Comparison of ENCODE assay signal across 29 cellular contexts in genomic region chr10:27784272-27784671, GRCh38. TPM values are rescaled to one million over a fixed set of nuclear protein-coding genes. Genes with fewer than 3 reads are reported as not detected.
"Had no signal": no experiment of that assay in that cellular context is flagged by ENCODE, and none has a peak within 500 bp of the region (broad histone marks: within the 10 kb centered on the region; RNA-seq: fewer than 3 reads in every experiment).

No MANE protein-coding gene starts in this region.

- H3K27ac Mint-ChIP-seq: activated B cell treated with CpG ODN at 0.5 μM for 24 hours; activated CD4-positive, alpha-beta memory T cell treated with anti-CD3 and anti-CD28 coated beads for 36 hours; activated CD4-positive, alpha-beta T cell treated with anti-CD3 and anti-CD28 coated beads, Interleukin-2, amount 10 ng/mL, durations not matched to agents 24 days and 14 days; activated CD8-positive, alpha-beta T cell treated with anti-CD3 and anti-CD28 coated beads for 36 hours; activated naive CD4-positive, alpha-beta T cell treated with anti-CD3 and anti-CD28 coated beads for 36 hours; activated naive CD4-positive, alpha-beta T cell treated with anti-CD3 and anti-CD28 coated beads, Interleukin-2, amount 50 U/mL, for 72 hours; activated naive CD8-positive, alpha-beta T cell treated with anti-CD3 and anti-CD28 coated beads for 36 hours; activated T-cell treated with anti-CD3 and anti-CD28 coated beads, Interleukin-2, amount 50 U/mL, for 72 hours; activated T-helper 1 cell treated with anti-CD3 and anti-CD28 coated beads, Interleukin-12 subunit alpha, Interleukin-12 subunit beta, Interleukin-2, Interleukin-4 antibody, amounts not matched to agents 30 ng/mL and 10 ng/mL and 1 ng/mL, durations not matched to agents 14 hours and 24 hours and 36 hours; activated T-helper 17 cell treated with anti-CD3 and anti-CD28 coated beads, Interleukin-2, amount 50 U/mL, for 72 hours; T-helper 1 cell treated with Interleukin-12 subunit alpha and Interleukin-12 subunit beta and Interleukin-4 antibody, amounts not matched to agents 30 μg/mL and 1 μg/mL, for 36 hours; T-helper 2 cell treated with Interferon-gamma antibody and Interleukin-4, amounts not matched to agents 5 μg/mL and 100 μg/mL, for 36 hours had no signal

- H3K36me3 Mint-ChIP-seq: activated CD4-positive, alpha-beta memory T cell treated with anti-CD3 and anti-CD28 coated beads for 36 hours; activated naive CD8-positive, alpha-beta T cell treated with anti-CD3 and anti-CD28 coated beads for 36 hours had no signal

- H3K4me3 Mint-ChIP-seq: activated B cell treated with CpG ODN at 0.5 μM for 24 hours; activated CD4-positive, alpha-beta memory T cell treated with anti-CD3 and anti-CD28 coated beads for 36 hours; activated CD4-positive, alpha-beta T cell treated with anti-CD3 and anti-CD28 coated beads, Interleukin-2, amount 10 ng/mL, durations not matched to agents 24 days and 14 days; activated CD8-positive, alpha-beta T cell treated with anti-CD3 and anti-CD28 coated beads for 36 hours; activated naive CD4-positive, alpha-beta T cell treated with anti-CD3 and anti-CD28 coated beads for 36 hours; activated naive CD8-positive, alpha-beta T cell treated with anti-CD3 and anti-CD28 coated beads for 36 hours; activated T-cell treated with anti-CD3 and anti-CD28 coated beads, Interleukin-2, amount 50 U/mL, for 4 hours; activated T-cell treated with anti-CD3 and anti-CD28 coated beads, Interleukin-2, amount 50 U/mL, for 72 hours; activated T-helper 1 cell treated with anti-CD3 and anti-CD28 coated beads, Interleukin-12 subunit alpha, Interleukin-12 subunit beta, Interleukin-2, Interleukin-4 antibody, amounts not matched to agents 30 ng/mL and 10 ng/mL and 1 ng/mL, durations not matched to agents 14 hours and 24 hours and 36 hours; activated T-helper 17 cell treated with anti-CD3 and anti-CD28 coated beads, Interleukin-2, amount 50 U/mL, for 72 hours; central memory CD8-positive, alpha-beta T cell; T-helper 1 cell treated with Interleukin-12 subunit alpha and Interleukin-12 subunit beta and Interleukin-4 antibody, amounts not matched to agents 30 μg/mL and 1 μg/mL, for 36 hours; T-helper 2 cell treated with Interferon-gamma antibody and Interleukin-4, amounts not matched to agents 5 μg/mL and 100 μg/mL, for 36 hours had no signal

- ATAC-seq: body of pancreas had no signal

- H3K27me3 ChIP-seq: adrenal gland, body of pancreas, brain microvascular endothelial cell, breast epithelium had no signal

- H3K36me3 ChIP-seq: adrenal gland, brain microvascular endothelial cell, breast epithelium had no signal

- H3K9me3 ChIP-seq: adrenal gland, body of pancreas had no signal

- H3K9me3 Mint-ChIP-seq: activated CD4-positive, alpha-beta memory T cell treated with anti-CD3 and anti-CD28 coated beads for 36 hours; activated CD4-positive, alpha-beta T cell treated with anti-CD3 and anti-CD28 coated beads, Interleukin-2, amount 10 ng/mL, durations not matched to agents 24 days and 14 days; activated T-cell treated with anti-CD3 and anti-CD28 coated beads, Interleukin-2, amount 50 U/mL, for 4 hours; activated T-cell treated with anti-CD3 and anti-CD28 coated beads, Interleukin-2, amount 50 U/mL, for 72 hours; activated T-helper 1 cell treated with anti-CD3 and anti-CD28 coated beads, Interleukin-12 subunit alpha, Interleukin-12 subunit beta, Interleukin-2, Interleukin-4 antibody, amounts not matched to agents 30 ng/mL and 10 ng/mL and 1 ng/mL, durations not matched to agents 14 hours and 24 hours and 36 hours; central memory CD8-positive, alpha-beta T cell; T-helper 2 cell treated with Interferon-gamma antibody and Interleukin-4, amounts not matched to agents 5 μg/mL and 100 μg/mL, for 36 hours had no signal

- H3K4me3 ChIP-seq: adrenal gland, body of pancreas, breast epithelium had no signal

- H3K4me1 Mint-ChIP-seq: activated B cell treated with CpG ODN at 0.5 μM for 24 hours; activated CD4-positive, alpha-beta T cell treated with anti-CD3 and anti-CD28 coated beads, Interleukin-2, amount 10 ng/mL, durations not matched to agents 24 days and 14 days; activated T-helper 17 cell treated with anti-CD3 and anti-CD28 coated beads, Interleukin-2, amount 50 U/mL, for 72 hours; central memory CD8-positive, alpha-beta T cell had no signal

- DNase-seq: activated B cell treated with CpG ODN at 0.5 μM for 24 hours; activated CD4-positive, alpha-beta T cell treated with anti-CD3 and anti-CD28 coated beads, Interleukin-2, amount 10 ng/mL, durations not matched to agents 24 days and 14 days; activated CD4-positive, alpha-beta T cell treated with anti-CD3 and anti-CD28 coated beads, Interleukin-2, amount 50 U/mL, for 4 hours; activated CD4-positive, CD25-positive, alpha-beta regulatory T cell treated with anti-CD3 and anti-CD28 coated beads, Interleukin-2, amount 50 U/mL, for 72 hours; activated effector memory CD4-positive, alpha-beta T cell treated with anti-CD3 and anti-CD28 coated beads, Interleukin-2, amount 50 U/mL, for 16 hours; activated naive CD4-positive, alpha-beta T cell; activated T-cell treated with anti-CD3 and anti-CD28 coated beads for 4 hours; activated T-cell treated with anti-CD3 and anti-CD28 coated beads, Interleukin-2, amount 50 U/mL, for 4 hours; amniotic stem cell; aorta; caudate nucleus; cerebellar nuclear complex; T-helper 9 cell had no signal

- H3K4me1 ChIP-seq: adrenal gland, body of pancreas, breast epithelium had no signal

- H3K27ac ChIP-seq: adrenal gland, body of pancreas, brain microvascular endothelial cell, breast epithelium, VCaP had no signal

RNA-seq across cellular contexts. Expression of gene MKX, which starts 38.7 kb away (rescaled TPM):
- total RNA-seq: activated B cell treated with CpG ODN at 0.5 μM for 24 hours; activated CD4-positive, alpha-beta T cell treated with anti-CD3 and anti-CD28 coated beads, Interleukin-2, amount 10 ng/mL, durations not matched to agents 24 days and 14 days; activated naive CD4-positive, alpha-beta T cell treated with anti-CD3 and anti-CD28 coated beads, Interleukin-2, amount 50 U/mL, for 72 hours; activated T-helper 1 cell treated with anti-CD3 and anti-CD28 coated beads, Interleukin-12 subunit alpha, Interleukin-12 subunit beta, Interleukin-2, Interleukin-4 antibody, amounts not matched to agents 30 ng/mL and 10 ng/mL and 1 ng/mL, durations not matched to agents 14 hours and 24 hours and 36 hours had no signal
